Comparison of ENCODE assay signal across 8 cellular contexts in the genomic region with DNA sequence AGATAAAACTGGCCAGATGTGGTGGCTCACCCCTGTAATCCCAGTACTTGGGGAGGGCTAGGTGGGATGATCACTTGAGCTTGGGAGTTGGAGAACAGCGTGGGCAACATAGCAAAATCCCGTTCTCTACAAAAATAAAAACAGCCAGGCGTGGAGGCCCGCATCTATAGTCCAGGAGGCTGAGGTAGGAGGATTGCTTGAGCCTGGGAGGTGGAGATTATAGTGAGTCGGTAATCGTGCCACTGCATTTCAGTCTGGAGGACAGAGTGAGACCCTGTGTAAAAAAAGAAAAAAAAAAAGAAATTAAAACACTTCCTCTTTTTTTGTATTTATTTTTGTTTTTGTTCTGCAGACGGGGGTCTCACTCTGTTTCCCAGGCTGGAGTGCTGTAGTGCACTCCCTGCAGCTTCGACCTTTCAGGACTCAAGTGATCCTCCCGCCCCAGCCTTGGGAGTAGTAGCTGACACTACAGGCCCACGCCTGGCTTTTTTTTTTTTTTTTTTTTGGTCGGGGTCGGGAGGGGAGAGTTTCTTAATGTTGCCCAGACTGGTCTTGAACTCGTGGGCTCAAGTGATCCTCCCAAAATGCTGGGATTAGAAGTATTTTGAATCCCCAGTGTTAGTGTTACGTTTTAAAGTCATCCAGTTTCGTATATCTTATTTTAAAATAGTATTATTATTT. TPM values are rescaled to one million over a fixed set of nuclear protein-coding genes. Genes with fewer than 3 reads are reported as not detected.
DNase-seq lines count a peak whose midpoint lies in the region; ATAC-seq and TF ChIP-seq lines count a peak whose summit lies in the region.

No MANE protein-coding gene starts in this region.

- POLR2A ChIA-PET in A673 (lab: Charles Lee; ENCODE audit: low non-redundant PET): no interaction called here

- peak overlapping the region; percentile 78 for H3K4me3 ChIP-seq in A673 (ENCODE audit: low read depth, low read length, poor library complexity, severe bottlenecking)
- peak overlapping the region; percentile 84 for H3K4me3 ChIP-seq in HUES6 (ENCODE audit: low read depth, low read length)
- H3K4me3 ChIP-seq in cardiac fibroblast (replicated peaks in 1 of 2; ENCODE audit: low read depth in 2 of 2, low read length in 2 of 2): peak overlapping the region; percentile 83 to 94
- peak overlapping the region; percentile 81 to 92 for H3K4me3 ChIP-seq in muscle layer of duodenum (ENCODE audit: low read depth in 1 of 2, low read length in 2 of 2)

- CTCF ChIA-PET in A673 (lab: Charles Lee): interaction anchor here (0.5 kb wide), 1 partner anchor 31 kb away, joined by 3 read pairs; no protein-coding TSS in a partner anchor

- BruUV-seq in A673 (replicated peaks; lab: Mats Ljungman, UMichigan): no TSS peak

- no peaks in the 10 kb centered on the region for H3K9me3 ChIP-seq in A673 (ENCODE audit: low read depth, low read length, poor library complexity, severe bottlenecking)
- no peaks in the 10 kb centered on the region for H3K9me3 ChIP-seq in HUES6 (ENCODE audit: control insufficient read depth, insufficient read depth, low read depth, low read length)
- H3K9me3 ChIP-seq in muscle layer of duodenum (ENCODE audit: control insufficient read depth in 1 of 2, low read length in 2 of 2): no peaks in the 10 kb centered on the region

- H3K4me1 ChIP-seq in A673 (ENCODE audit: insufficient read depth, low read length, poor library complexity, severe bottlenecking) (peaks cover 8% of the 10 kb centered on the region), HUES6 (ENCODE audit: control insufficient read depth, insufficient read depth, low read length) (no peaks in the 10 kb centered on the region), muscle layer of duodenum (ENCODE audit: control insufficient read depth in 1 of 2, insufficient read depth in 2 of 2, low read length in 2 of 2) (peaks cover 0 to 25% of the 10 kb centered on the region in 2 donors)

- H3K9ac ChIP-seq in HUES6 (ENCODE audit: low read length): no peak overlapping the region

- H3K27ac ChIP-seq in A673 (ENCODE audit: low read depth, low read length, poor library complexity, severe bottlenecking) (peak overlapping the region; percentile 95), HUES6 (ENCODE audit: low read depth, low read length) (no peak overlapping the region), muscle layer of duodenum (ENCODE audit: low read length) (peak overlapping the region; percentile 99)

- H3K27me3 ChIP-seq in A673 (replicated peaks; ENCODE audit: insufficient read depth, low read depth, low read length, poor library complexity) (no peaks in the 10 kb centered on the region), HUES6 (ENCODE audit: control insufficient read depth, insufficient read depth, low read length) (no peaks in the 10 kb centered on the region), muscle layer of duodenum (ENCODE audit: low read depth, low read length) (no peaks in the 10 kb centered on the region)

- TF ChIP-seq CTCF in A673 (conservative IDR thresholded peaks at IDR 0.05; ENCODE audit: low read depth, low read length): no peak
- TF ChIP-seq CTCF in cardiac fibroblast (IDR thresholded peaks at IDR 0.05; ENCODE audit: low read depth, low read length): no peak

- no peak for ATAC-seq in GM21737 (IDR thresholded peaks at IDR 0.05; ENCODE audit: unreplicated experiment)
- no peak for ATAC-seq in GM19455 (IDR thresholded peaks at IDR 0.05; ENCODE audit: unreplicated experiment)

- H3K36me3 ChIP-seq in A673 (ENCODE audit: insufficient read depth, low read length, poor library complexity, severe bottlenecking): no peaks in the 10 kb centered on the region
- peaks cover 10% of the 10 kb centered on the region for H3K36me3 ChIP-seq in HUES6 (ENCODE audit: control insufficient read depth, insufficient read depth, low read length)
- peaks cover 0 to 5% of the 10 kb centered on the region in 2 donors for H3K36me3 ChIP-seq in muscle layer of duodenum (ENCODE audit: control insufficient read depth in 1 of 2, insufficient read depth in 2 of 2, low read length in 2 of 2)

- intact Hi-C loops in A673 (cut with micrococcal nuclease; ENCODE audit: unreplicated experiment): loop anchor here (5.0 kb wide), 1 partner anchor 90 kb away; a partner anchor contains a TSS

- no peak for DNase-seq in A673 (ENCODE audit: low spot score)
- no peak for DNase-seq in cardiac fibroblast (ENCODE audit: low read depth in 2 of 2)
- no peak for DNase-seq in ureter (ENCODE audit: low spot score)
- no peak for DNase-seq in cerebellar nuclear complex (lab: John Stamatoyannopoulos, UW)

RNA-seq across cellular contexts. Expression of a gene that starts 1.5 kb away (rescaled TPM):
- total RNA-seq in A673 (2021) (206 TPM in 2 replicates), ureter (176 TPM)

RNA-seq across cellular contexts. Expression of a gene that starts 12.8 kb away (rescaled TPM):
- total RNA-seq in A673 (2021): 11.1 and 17.9 TPM in 2 replicates
- 5.7 TPM for total RNA-seq in ureter

RNA-seq across cellular contexts. Expression of a gene that starts 51.1 kb away (rescaled TPM):
- total RNA-seq in A673 (2021): 26.0 and 26.6 TPM in 2 replicates
- 28.5 TPM for total RNA-seq in ureter
